In the genomic region with DNA sequence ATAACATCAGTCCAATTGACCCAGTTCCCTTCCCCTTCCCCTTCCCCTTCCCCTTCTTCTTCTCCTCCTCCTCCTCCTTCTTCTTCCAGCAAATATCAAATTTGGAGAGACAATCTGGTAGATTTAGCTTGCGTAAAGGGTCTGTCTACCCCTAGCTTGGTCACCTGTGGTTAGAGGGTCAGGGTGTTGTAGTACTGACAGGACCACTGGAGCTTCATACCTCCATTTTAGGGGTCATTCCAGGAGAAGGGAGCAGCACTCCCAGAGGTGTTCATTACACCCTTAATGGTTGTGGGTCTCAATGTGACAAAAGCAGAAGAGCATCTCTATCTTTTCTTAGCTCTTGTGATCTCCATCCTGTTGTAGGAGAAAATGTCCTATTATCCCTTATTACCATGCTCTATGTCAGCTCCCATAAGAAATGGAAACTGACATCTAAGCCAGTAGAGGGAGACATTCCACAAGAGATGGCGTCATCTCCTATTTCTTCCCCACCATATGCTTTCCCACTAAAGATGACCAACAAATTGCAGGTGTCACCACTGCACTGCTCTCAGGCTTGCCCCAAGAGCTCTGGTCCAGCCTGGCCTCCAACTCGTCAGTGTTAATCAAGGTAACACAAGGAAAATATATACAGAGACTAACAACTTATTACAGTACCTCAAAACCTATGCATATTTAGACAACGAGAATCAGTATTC, we compare ENCODE assay signal across 8 cellular contexts. TPM values are rescaled to one million over a fixed set of nuclear protein-coding genes. Genes with fewer than 3 reads are reported as not detected.
A peak's percentile ranks its signal among the peaks of the same experiment; 100 is the strongest.
DNase-seq lines count a peak whose midpoint lies in the region; ATAC-seq and TF ChIP-seq lines count a peak whose summit lies in the region.

No MANE protein-coding gene starts in this region.

- POLR2A ChIA-PET in RWPE1 (lab: Yijun Ruan, JAX; ENCODE audit: low non-redundant PET): no interaction called here

- no peak overlapping the region for H3K27ac ChIP-seq in RWPE1

- ATAC-seq in GM19468 (IDR thresholded peaks at IDR 0.05; ENCODE audit: extremely low read depth, unreplicated experiment) (peak; percentile 57), HG03457 (IDR thresholded peaks at IDR 0.05; ENCODE audit: unreplicated experiment) (peak; percentile 73), Right ventricle myocardium inferior (no peak)
- peak; percentile 40 for ATAC-seq in stimulated activated naive CD8-positive, alpha-beta T cell treated with anti-CD3 and anti-CD28 coated beads, Interleukin-15, Interleukin-2, amounts not matched to agents 100 U/mL and 50 U/mL, for 24 hours

- DNase-seq in NCI-H524 (lab: John Stamatoyannopoulos, UW) (peak; percentile 1 to 36), NCI-H524 treated with DMSO at 0.1 percent for 48 hours (lab: John Stamatoyannopoulos, UW) (no peak), RWPE1 (ENCODE audit: low spot score) (peak; percentile 57), foreskin melanocyte (peak; percentile 59), Right ventricle myocardium inferior (ENCODE audit: missing footprints) (no peak)
- no peak for DNase-seq in stimulated activated naive CD8-positive, alpha-beta T cell treated with anti-CD3 and anti-CD28 coated beads, Interleukin-15, Interleukin-2, amounts not matched to agents 100 U/mL and 50 U/mL, for 24 hours

- TF ChIP-seq CTCF in RWPE1 (conservative IDR thresholded peaks at IDR 0.05; ENCODE audit: low read depth): peak; percentile 52

- CTCF ChIA-PET in RWPE1 (lab: Yijun Ruan, JAX): interaction anchor here (0.6 to 3.1 kb wide), 15 partner anchors 9 to 238 kb away, joined by 3 to 62 read pairs (median 4); a partner anchor contains a TSS

- intact Hi-C loops in Right ventricle myocardium inferior (cut with DNase I): no loop called here

RNA-seq across cellular contexts. Expression of a gene that starts 3.5 kb away (rescaled TPM):
- not detected for total RNA-seq in Right ventricle myocardium inferior

RNA-seq across cellular contexts. Expression of a gene that starts 9.1 kb away (rescaled TPM):
- 36.2 TPM for total RNA-seq in Right ventricle myocardium inferior

RNA-seq across cellular contexts. Expression of a gene that starts 31.3 kb away (rescaled TPM):
- not detected for total RNA-seq in Right ventricle myocardium inferior

RNA-seq across cellular contexts. Expression of a gene that starts 53.2 kb away (rescaled TPM):
- not detected for total RNA-seq in Right ventricle myocardium inferior

Comparison
In these comparisons a context has a peak if more than half of its experiments do, and no peak if none do; other contexts are left out.
1. DNase-seq: peak in NCI-H524 (2 of 2), RWPE1 (single experiment) and foreskin melanocyte (single experiment); none in NCI-H524 treated with DMSO at 0.1 percent for 48 hours (single experiment), stimulated activated naive CD8-positive, alpha-beta T cell treated with anti-CD3 and anti-CD28 coated beads, Interleukin-15, Interleukin-2, amounts not matched to agents 100 U/mL and 50 U/mL, for 24 hours (single experiment) and Right ventricle myocardium inferior (single experiment).